29 cellular contexts compared by ENCODE assay signal in genomic region chr3:94459167-94459566, GRCh38.
DNase-seq lines count a peak whose midpoint lies in the region; ATAC-seq and TF ChIP-seq lines count a peak whose summit lies in the region.
"Had no signal": no experiment of that assay in that cellular context is flagged by ENCODE, and none has a peak within 500 bp of the region (broad histone marks: within the 10 kb centered on the region; RNA-seq: fewer than 3 reads in every experiment).

No MANE protein-coding gene starts in this region.

- H3K4me2 ChIP-seq in neural cell (ENCODE audit: low read length), result no peak overlapping the region
- H3K4me2 ChIP-seq: A549; BLaER1; BLaER1 treated with 17β-estradiol and CSF1 and Interleukin-3, amounts not matched to agents 10 nM and 100 nM had no signal

- H3K9me3 ChIP-seq in neural cell (ENCODE audit: low read length), result no peaks in the 10 kb centered on the region
- H3K9me3 ChIP-seq: A549; BE2C; BLaER1; BLaER1 treated with 17β-estradiol and CSF1 and Interleukin-3, amounts not matched to agents 10 nM and 100 nM; Caco-2 had no signal

- H4K20me1 ChIP-seq in neural cell (ENCODE audit: insufficient read depth), result no peaks in the 10 kb centered on the region
- H4K20me1 ChIP-seq: BLaER1; BLaER1 treated with 17β-estradiol and CSF1 and Interleukin-3, amounts not matched to agents 10 nM and 100 nM had no signal

- no peak overlapping the region for H3K9ac ChIP-seq in neural cell (ENCODE audit: low read length)
- H3K9ac ChIP-seq: BLaER1; BLaER1 treated with 17β-estradiol and CSF1 and Interleukin-3, amounts not matched to agents 10 nM and 100 nM had no signal

- no peaks in the 10 kb centered on the region for H3K27me3 Mint-ChIP-seq in natural killer cell treated with Interleukin-12 subunit alpha and Interleukin-12 subunit beta and Interleukin-15 and Interleukin-18, amount 100 ng/mL, for 72 hours
- H3K27me3 Mint-ChIP-seq: B cell; CD4-positive, alpha-beta memory T cell; CD4-positive, alpha-beta T cell; CD4-positive, CD25-positive, alpha-beta regulatory T cell; CD8-positive, alpha-beta memory T cell had no signal

- peak; percentile 10 for TF ChIP-seq CTCF in neural cell (IDR thresholded peaks at IDR 0.05; ENCODE audit: poor library complexity, severe bottlenecking)

- H3K9me2 ChIP-seq in neural cell (ENCODE audit: insufficient read depth, low read length), result no peaks in the 10 kb centered on the region

- no peaks in the 10 kb centered on the region for H3F3A ChIP-seq in neural cell (ENCODE audit: insufficient read depth, low read length, poor library complexity, severe bottlenecking)

- no peaks in the 10 kb centered on the region for H3K27me3 ChIP-seq in neural cell (ENCODE audit: insufficient read depth, low read depth, low read length)
- H3K27me3 ChIP-seq: BE2C; BLaER1; BLaER1 treated with 17β-estradiol and CSF1 and Interleukin-3, amounts not matched to agents 10 nM and 100 nM had no signal

- TF ChIP-seq EP300 in neural cell (conservative IDR thresholded peaks at IDR 0.05; ENCODE audit: poor library complexity, severe bottlenecking), result peak; percentile 98

- peak overlapping the region; percentile 56 for H3K27ac ChIP-seq in neural cell (ENCODE audit: low read length)
- H3K27ac ChIP-seq: 22Rv1; A549; BLaER1; BLaER1 treated with 17β-estradiol and CSF1 and Interleukin-3, amounts not matched to agents 10 nM and 100 nM; C4-2B had no signal

- no peak overlapping the region for H3K27ac Mint-ChIP-seq in natural killer cell treated with Interleukin-12 subunit alpha and Interleukin-12 subunit beta and Interleukin-15 and Interleukin-18, amount 100 ng/mL, for 72 hours
- H3K27ac Mint-ChIP-seq: B cell; CD14-positive monocyte; CD4-positive, alpha-beta memory T cell; CD4-positive, alpha-beta T cell; CD4-positive, CD25-positive, alpha-beta regulatory T cell; CD8-positive, alpha-beta memory T cell; CD8-positive, alpha-beta T cell had no signal

- H2AFZ ChIP-seq in neural cell (ENCODE audit: low read depth, low read length), result no peak overlapping the region

- no peaks in the 10 kb centered on the region for H3K36me3 ChIP-seq in neural cell (ENCODE audit: insufficient read depth, low read length)
- H3K36me3 ChIP-seq: BE2C; BLaER1; BLaER1 treated with 17β-estradiol and CSF1 and Interleukin-3, amounts not matched to agents 10 nM and 100 nM had no signal

- no peak overlapping the region for H3K4me3 Mint-ChIP-seq in natural killer cell treated with Interleukin-12 subunit alpha and Interleukin-12 subunit beta and Interleukin-15 and Interleukin-18, amount 100 ng/mL, for 72 hours
- H3K4me3 Mint-ChIP-seq: B cell; CD14-positive monocyte; CD4-positive, alpha-beta memory T cell; CD4-positive, alpha-beta T cell; CD4-positive, CD25-positive, alpha-beta regulatory T cell; CD8-positive, alpha-beta memory T cell; CD8-positive, alpha-beta T cell had no signal

- H3K4me1 Mint-ChIP-seq in natural killer cell treated with Interleukin-12 subunit alpha and Interleukin-12 subunit beta and Interleukin-15 and Interleukin-18, amount 100 ng/mL, for 72 hours (ENCODE audit: low read depth in 2 of 2), result no peaks in the 10 kb centered on the region
- H3K4me1 Mint-ChIP-seq: B cell; CD14-positive monocyte; CD4-positive, alpha-beta memory T cell; CD4-positive, CD25-positive, alpha-beta regulatory T cell; CD8-positive, alpha-beta memory T cell had no signal

- H3K36me3 Mint-ChIP-seq in natural killer cell treated with Interleukin-12 subunit alpha and Interleukin-12 subunit beta and Interleukin-15 and Interleukin-18, amount 100 ng/mL, for 72 hours, result no peaks in the 10 kb centered on the region
- H3K36me3 Mint-ChIP-seq: CD14-positive monocyte; CD4-positive, alpha-beta memory T cell; CD4-positive, CD25-positive, alpha-beta regulatory T cell; CD8-positive, alpha-beta memory T cell; CD8-positive, alpha-beta T cell had no signal

- peaks cover 16% of the 10 kb centered on the region for H3K9me3 Mint-ChIP-seq in natural killer cell treated with Interleukin-12 subunit alpha and Interleukin-12 subunit beta and Interleukin-15 and Interleukin-18, amount 100 ng/mL, for 72 hours
- H3K9me3 Mint-ChIP-seq: CD4-positive, alpha-beta T cell had no signal

- ATAC-seq in natural killer cell treated with Interleukin-12 subunit alpha and Interleukin-12 subunit beta and Interleukin-15 and Interleukin-18, amount 100 ng/mL, for 72 hours, result no peak
- ATAC-seq: A549; CD8-positive, alpha-beta T cell had no signal

- TF ChIP-seq RAD21 in neural cell (conservative IDR thresholded peaks at IDR 0.05), result peak; percentile 29

- H3K79me2 ChIP-seq in neural cell (replicated peaks; ENCODE audit: insufficient read depth, low read length), result no peaks in the 10 kb centered on the region

- no peak for DNase-seq in natural killer cell treated with Interleukin-12 subunit alpha and Interleukin-12 subunit beta and Interleukin-15 and Interleukin-18, amount 100 ng/mL, for 72 hours (ENCODE audit: low spot score)
- DNase-seq: 8988T; ACHN; AML-193; BE2C; C1 segment of cervical spinal cord; Caco-2; Calu3; CD4-positive, alpha-beta memory T cell; CD4-positive, alpha-beta T cell; CD4-positive, CD25-positive, alpha-beta regulatory T cell; CD8-positive, alpha-beta memory T cell; CD8-positive, alpha-beta T cell; COR-L47; DMS 273 treated with DMSO at 0.1 percent for 48 hours; DMS153; DMS53; DMS79; DMS79 treated with DMSO at 0.1 percent for 48 hours; DND-41; EL had no signal

- H3K4me3 ChIP-seq in neural cell (ENCODE audit: low read length), result peak overlapping the region; percentile 35
- H3K4me3 ChIP-seq: A549; BLaER1; BLaER1 treated with 17β-estradiol and CSF1 and Interleukin-3, amounts not matched to agents 10 nM and 100 nM had no signal

TF ChIP-seq in neural cell, 6 proteins besides CTCF, POLR2A, EP300 and RAD21:
- TF ChIP-seq MXI1 (conservative IDR thresholded peaks at IDR 0.05; ENCODE audit: poor library complexity, severe bottlenecking) (no peak), POLR2AphosphoS5 (IDR thresholded peaks at IDR 0.05) (peak; percentile 88)
- TF ChIP-seq, protein P1, sequence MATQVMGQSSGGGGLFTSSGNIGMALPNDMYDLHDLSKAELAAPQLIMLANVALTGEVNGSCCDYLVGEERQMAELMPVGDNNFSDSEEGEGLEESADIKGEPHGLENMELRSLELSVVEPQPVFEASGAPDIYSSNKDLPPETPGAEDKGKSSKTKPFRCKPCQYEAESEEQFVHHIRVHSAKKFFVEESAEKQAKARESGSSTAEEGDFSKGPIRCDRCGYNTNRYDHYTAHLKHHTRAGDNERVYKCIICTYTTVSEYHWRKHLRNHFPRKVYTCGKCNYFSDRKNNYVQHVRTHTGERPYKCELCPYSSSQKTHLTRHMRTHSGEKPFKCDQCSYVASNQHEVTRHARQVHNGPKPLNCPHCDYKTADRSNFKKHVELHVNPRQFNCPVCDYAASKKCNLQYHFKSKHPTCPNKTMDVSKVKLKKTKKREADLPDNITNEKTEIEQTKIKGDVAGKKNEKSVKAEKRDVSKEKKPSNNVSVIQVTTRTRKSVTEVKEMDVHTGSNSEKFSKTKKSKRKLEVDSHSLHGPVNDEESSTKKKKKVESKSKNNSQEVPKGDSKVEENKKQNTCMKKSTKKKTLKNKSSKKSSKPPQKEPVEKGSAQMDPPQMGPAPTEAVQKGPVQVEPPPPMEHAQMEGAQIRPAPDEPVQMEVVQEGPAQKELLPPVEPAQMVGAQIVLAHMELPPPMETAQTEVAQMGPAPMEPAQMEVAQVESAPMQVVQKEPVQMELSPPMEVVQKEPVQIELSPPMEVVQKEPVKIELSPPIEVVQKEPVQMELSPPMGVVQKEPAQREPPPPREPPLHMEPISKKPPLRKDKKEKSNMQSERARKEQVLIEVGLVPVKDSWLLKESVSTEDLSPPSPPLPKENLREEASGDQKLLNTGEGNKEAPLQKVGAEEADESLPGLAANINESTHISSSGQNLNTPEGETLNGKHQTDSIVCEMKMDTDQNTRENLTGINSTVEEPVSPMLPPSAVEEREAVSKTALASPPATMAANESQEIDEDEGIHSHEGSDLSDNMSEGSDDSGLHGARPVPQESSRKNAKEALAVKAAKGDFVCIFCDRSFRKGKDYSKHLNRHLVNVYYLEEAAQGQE (IDR thresholded peaks at IDR 0.05; ENCODE audit: borderline replicate concordance), result peak; percentile 88
TF ChIP-seq in neural cell: peak in this region for 2.
